Comparison of ENCODE assay signal across 1 cellular context in the genomic region with DNA sequence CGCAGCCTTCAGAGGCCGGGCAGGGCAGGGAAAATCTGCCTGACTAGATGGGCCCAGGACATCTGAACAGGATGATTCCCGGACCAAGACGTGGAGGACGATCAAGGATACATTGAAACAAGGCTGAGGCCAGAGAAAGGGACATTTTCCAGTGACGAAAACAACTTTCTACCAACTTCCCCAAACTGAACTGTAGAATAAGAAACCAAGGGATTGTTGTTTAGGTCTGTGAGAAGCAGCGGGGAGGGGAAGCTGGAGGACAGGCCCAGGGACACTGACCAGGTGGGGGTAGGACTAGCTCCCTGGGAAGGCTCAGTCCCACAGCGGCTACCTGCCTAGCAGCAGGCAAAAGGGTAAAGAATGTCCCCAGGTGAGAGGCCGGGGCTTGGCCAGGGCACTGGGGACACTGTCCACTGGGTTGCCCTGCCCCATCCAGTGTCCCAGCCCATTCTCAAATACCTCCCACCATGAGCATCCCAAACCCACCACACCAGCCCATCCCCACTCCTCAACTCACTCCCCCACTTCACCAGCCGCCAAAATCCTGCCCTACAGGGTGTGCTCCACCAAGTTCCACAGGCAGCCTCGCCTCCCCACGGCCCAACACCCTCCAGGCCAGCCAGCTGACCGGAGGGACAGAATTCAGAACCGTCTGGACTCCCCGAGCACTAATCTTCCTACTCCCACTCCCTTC.
TF ChIP-seq lines count a peak whose summit lies in the region.

No MANE protein-coding gene starts in this region.

TF ChIP-seq in HCT116, 20 proteins besides CTCF, POLR2A, EP300 and RAD21 (continued from another document):
- TF ChIP-seq REST (IDR thresholded peaks at IDR 0.05; ENCODE audit: low read depth): no peak
- TF ChIP-seq ZFX (IDR thresholded peaks at IDR 0.05): no peak
- no peak for TF ChIP-seq SRF (IDR thresholded peaks at IDR 0.05; ENCODE audit: low read depth)
- TF ChIP-seq EGR1 (IDR thresholded peaks at IDR 0.05; ENCODE audit: low read depth): no peak
- TF ChIP-seq FOSL1 (IDR thresholded peaks at IDR 0.05; ENCODE audit: low read depth): no peak
- TF ChIP-seq MAX (IDR thresholded peaks at IDR 0.05): no peak
- TF ChIP-seq JUND (IDR thresholded peaks at IDR 0.05): no peak
- TF ChIP-seq EZH2phosphoT487 (IDR thresholded peaks at IDR 0.05; ENCODE audit: borderline replicate concordance): no peak
- TF ChIP-seq EZH2 (IDR thresholded peaks at IDR 0.05): no peak
- no peak; the same call in 1 of the 2 replicates for TF ChIP-seq POLR2AphosphoS5 (IDR thresholded peaks at IDR 0.05; ENCODE audit: low read depth, low read length)
TF ChIP-seq in HCT116: peak in this region for 0.
